ENCODE assay signal across 1 cellular context in the genomic region with DNA sequence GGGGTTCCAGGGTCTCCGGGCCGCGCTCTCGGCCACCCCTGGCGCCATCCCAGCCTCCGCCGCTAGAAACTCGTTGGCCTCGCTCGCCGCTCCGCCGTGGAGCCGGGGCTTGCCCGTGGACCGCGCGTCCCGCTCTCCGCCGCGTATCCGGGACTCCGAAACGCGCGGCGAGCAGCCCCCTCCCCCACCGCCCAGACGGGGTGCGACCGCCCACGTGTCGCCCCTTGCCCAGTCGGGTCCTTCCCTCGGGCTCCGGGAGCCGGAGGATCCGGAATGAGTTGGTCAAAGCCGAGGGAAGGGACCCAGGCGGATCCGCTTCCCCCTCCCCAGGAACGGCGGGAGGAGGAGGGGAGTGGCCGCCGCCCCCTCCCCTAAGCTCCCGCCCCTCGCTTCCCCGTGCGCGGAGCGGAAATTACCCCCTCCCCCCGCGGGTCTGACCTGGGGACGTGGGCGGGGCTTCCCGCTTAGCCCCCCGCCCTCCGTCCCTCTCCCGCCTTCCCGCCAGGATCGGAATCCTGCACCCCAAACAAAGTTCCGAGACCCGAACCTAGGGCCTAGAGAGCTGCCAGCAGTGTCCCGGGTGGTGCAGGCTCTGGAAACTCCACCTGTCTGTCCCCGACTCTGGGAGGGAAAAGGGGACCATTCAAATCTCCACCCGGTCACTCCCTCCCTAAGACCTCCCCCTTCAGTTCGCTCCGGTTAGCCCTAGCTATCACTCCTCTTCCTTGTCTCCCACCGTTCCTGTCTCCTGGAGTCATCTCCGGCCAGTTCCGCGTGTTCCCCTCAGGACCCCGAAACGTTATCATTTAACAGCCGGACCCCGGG.
TF ChIP-seq lines count a peak whose summit lies in the region.

No MANE protein-coding gene starts in this region.

TF ChIP-seq in HepG2, 621 proteins besides CTCF, POLR2A, EP300 and RAD21 (continued from another document and continues in another):
- TF ChIP-seq, protein P1, sequence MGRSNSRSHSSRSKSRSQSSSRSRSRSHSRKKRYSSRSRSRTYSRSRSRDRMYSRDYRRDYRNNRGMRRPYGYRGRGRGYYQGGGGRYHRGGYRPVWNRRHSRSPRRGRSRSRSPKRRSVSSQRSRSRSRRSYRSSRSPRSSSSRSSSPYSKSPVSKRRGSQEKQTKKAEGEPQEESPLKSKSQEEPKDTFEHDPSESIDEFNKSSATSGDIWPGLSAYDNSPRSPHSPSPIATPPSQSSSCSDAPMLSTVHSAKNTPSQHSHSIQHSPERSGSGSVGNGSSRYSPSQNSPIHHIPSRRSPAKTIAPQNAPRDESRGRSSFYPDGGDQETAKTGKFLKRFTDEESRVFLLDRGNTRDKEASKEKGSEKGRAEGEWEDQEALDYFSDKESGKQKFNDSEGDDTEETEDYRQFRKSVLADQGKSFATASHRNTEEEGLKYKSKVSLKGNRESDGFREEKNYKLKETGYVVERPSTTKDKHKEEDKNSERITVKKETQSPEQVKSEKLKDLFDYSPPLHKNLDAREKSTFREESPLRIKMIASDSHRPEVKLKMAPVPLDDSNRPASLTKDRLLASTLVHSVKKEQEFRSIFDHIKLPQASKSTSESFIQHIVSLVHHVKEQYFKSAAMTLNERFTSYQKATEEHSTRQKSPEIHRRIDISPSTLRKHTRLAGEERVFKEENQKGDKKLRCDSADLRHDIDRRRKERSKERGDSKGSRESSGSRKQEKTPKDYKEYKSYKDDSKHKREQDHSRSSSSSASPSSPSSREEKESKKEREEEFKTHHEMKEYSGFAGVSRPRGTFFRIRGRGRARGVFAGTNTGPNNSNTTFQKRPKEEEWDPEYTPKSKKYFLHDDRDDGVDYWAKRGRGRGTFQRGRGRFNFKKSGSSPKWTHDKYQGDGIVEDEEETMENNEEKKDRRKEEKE (IDR thresholded peaks at IDR 0.05): no peak
- TF ChIP-seq NFYB (CRISPR knock-in tag; IDR thresholded peaks at IDR 0.05) (peak; percentile 41; the same call in 1 of the 2 replicates), ZFP41 (CRISPR knock-in tag; IDR thresholded peaks at IDR 0.05; ENCODE audit: borderline replicate concordance) (peak; percentile 29; the same call in 1 of the 2 replicates), ZBTB3 (CRISPR knock-in tag; IDR thresholded peaks at IDR 0.05; ENCODE audit: borderline replicate concordance, low read depth) (0 out of 2 replicates have a peak, but pooled peaks have one; percentile 70), ZNF678 (CRISPR knock-in tag; IDR thresholded peaks at IDR 0.05) (no peak), ATAD3A (CRISPR knock-in tag; IDR thresholded peaks at IDR 0.05) (no peak), ZNF343 (CRISPR knock-in tag; IDR thresholded peaks at IDR 0.05) (peak; percentile 86), ZNF180 (CRISPR knock-in tag; IDR thresholded peaks at IDR 0.05; ENCODE audit: borderline replicate concordance, low read depth) (no peak), KDM6A (CRISPR knock-in tag; IDR thresholded peaks at IDR 0.05; ENCODE audit: low read depth) (0 out of 2 replicates have a peak, but pooled peaks have one; percentile 4), TGIF2 (CRISPR knock-in tag; IDR thresholded peaks at IDR 0.05) (no peak), PHF21A (CRISPR knock-in tag; IDR thresholded peaks at IDR 0.05) (peak; percentile 90), ZNF614 (CRISPR knock-in tag; IDR thresholded peaks at IDR 0.05; ENCODE audit: borderline replicate concordance) (peak; percentile 49; the same call in 1 of the 2 replicates), SP140L (CRISPR knock-in tag; IDR thresholded peaks at IDR 0.05; ENCODE audit: borderline replicate concordance) (no peak; the same call in 1 of the 2 replicates), HDAC1 (CRISPR knock-in tag; IDR thresholded peaks at IDR 0.05) (peak; percentile 95), RXRA (CRISPR knock-in tag; IDR thresholded peaks at IDR 0.05) (peak; percentile 82), KDM5B (CRISPR knock-in tag; IDR thresholded peaks at IDR 0.05; ENCODE audit: borderline replicate concordance) (peak; percentile 52; the same call in 1 of the 2 replicates), STAG1 (CRISPR knock-in tag; IDR thresholded peaks at IDR 0.05) (peak; percentile 20), NCOA1 (CRISPR knock-in tag; IDR thresholded peaks at IDR 0.05) (peak; percentile 96), ZNF83 (CRISPR knock-in tag; IDR thresholded peaks at IDR 0.05; ENCODE audit: borderline replicate concordance) (0 out of 2 replicates have a peak, but pooled peaks have one; percentile 61), ZNF788 (CRISPR knock-in tag; IDR thresholded peaks at IDR 0.05; ENCODE audit: borderline replicate concordance) (peak; percentile 72), SMARCE1 (IDR thresholded peaks at IDR 0.05; ENCODE audit: borderline replicate concordance) (no peak), ZNF350 (CRISPR knock-in tag; IDR thresholded peaks at IDR 0.05; ENCODE audit: borderline replicate concordance, low read depth) (peak; percentile 76), ZNF713 (CRISPR knock-in tag; IDR thresholded peaks at IDR 0.05) (peak; percentile 32; the same call in 1 of the 2 replicates), ZNF629 (CRISPR knock-in tag; conservative IDR thresholded peaks at IDR 0.05) (0 out of 2 replicates have a peak, but pooled peaks have one; percentile 3), ATM (IDR thresholded peaks at IDR 0.05; ENCODE audit: borderline replicate concordance) (no peak), YY1 (IDR thresholded peaks at IDR 0.05; ENCODE audit: insufficient read depth, insufficient replicate concordance, low read depth, low read length) (peak; percentile 47)
- TF ChIP-seq, protein P2, sequence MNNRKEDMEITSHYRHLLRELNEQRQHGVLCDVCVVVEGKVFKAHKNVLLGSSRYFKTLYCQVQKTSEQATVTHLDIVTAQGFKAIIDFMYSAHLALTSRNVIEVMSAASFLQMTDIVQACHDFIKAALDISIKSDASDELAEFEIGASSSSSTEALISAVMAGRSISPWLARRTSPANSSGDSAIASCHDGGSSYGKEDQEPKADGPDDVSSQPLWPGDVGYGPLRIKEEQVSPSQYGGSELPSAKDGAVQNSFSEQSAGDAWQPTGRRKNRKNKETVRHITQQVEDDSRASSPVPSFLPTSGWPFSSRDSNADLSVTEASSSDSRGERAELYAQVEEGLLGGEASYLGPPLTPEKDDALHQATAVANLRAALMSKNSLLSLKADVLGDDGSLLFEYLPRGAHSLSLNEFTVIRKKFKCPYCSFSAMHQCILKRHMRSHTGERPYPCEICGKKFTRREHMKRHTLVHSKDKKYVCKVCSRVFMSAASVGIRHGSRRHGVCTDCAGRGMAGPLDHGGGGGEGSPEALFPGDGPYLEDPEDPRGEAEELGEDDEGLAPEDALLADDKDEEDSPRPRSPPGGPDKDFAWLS (CRISPR knock-in tag; IDR thresholded peaks at IDR 0.05; ENCODE audit: borderline replicate concordance): peak; percentile 88; the same call in 1 of the 2 replicates
- TF ChIP-seq, protein P3, sequence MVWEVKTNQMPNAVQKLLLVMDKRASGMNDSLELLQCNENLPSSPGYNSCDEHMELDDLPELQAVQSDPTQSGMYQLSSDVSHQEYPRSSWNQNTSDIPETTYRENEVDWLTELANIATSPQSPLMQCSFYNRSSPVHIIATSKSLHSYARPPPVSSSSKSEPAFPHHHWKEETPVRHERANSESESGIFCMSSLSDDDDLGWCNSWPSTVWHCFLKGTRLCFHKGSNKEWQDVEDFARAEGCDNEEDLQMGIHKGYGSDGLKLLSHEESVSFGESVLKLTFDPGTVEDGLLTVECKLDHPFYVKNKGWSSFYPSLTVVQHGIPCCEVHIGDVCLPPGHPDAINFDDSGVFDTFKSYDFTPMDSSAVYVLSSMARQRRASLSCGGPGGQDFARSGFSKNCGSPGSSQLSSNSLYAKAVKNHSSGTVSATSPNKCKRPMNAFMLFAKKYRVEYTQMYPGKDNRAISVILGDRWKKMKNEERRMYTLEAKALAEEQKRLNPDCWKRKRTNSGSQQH (CRISPR knock-in tag; IDR thresholded peaks at IDR 0.05; ENCODE audit: low read depth): 0 out of 2 replicates have a peak, but pooled peaks have one; percentile 56
- TF ChIP-seq, protein P4, sequence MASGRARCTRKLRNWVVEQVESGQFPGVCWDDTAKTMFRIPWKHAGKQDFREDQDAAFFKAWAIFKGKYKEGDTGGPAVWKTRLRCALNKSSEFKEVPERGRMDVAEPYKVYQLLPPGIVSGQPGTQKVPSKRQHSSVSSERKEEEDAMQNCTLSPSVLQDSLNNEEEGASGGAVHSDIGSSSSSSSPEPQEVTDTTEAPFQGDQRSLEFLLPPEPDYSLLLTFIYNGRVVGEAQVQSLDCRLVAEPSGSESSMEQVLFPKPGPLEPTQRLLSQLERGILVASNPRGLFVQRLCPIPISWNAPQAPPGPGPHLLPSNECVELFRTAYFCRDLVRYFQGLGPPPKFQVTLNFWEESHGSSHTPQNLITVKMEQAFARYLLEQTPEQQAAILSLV (CRISPR knock-in tag; IDR thresholded peaks at IDR 0.05; ENCODE audit: borderline replicate concordance): peak; percentile 73
- TF ChIP-seq, protein P5, sequence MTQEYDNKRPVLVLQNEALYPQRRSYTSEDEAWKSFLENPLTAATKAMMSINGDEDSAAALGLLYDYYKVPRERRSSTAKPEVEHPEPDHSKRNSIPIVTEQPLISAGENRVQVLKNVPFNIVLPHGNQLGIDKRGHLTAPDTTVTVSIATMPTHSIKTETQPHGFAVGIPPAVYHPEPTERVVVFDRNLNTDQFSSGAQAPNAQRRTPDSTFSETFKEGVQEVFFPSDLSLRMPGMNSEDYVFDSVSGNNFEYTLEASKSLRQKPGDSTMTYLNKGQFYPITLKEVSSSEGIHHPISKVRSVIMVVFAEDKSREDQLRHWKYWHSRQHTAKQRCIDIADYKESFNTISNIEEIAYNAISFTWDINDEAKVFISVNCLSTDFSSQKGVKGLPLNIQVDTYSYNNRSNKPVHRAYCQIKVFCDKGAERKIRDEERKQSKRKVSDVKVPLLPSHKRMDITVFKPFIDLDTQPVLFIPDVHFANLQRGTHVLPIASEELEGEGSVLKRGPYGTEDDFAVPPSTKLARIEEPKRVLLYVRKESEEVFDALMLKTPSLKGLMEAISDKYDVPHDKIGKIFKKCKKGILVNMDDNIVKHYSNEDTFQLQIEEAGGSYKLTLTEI (CRISPR knock-in tag; conservative IDR thresholded peaks at IDR 0.05): no peak
- TF ChIP-seq, protein P6, sequence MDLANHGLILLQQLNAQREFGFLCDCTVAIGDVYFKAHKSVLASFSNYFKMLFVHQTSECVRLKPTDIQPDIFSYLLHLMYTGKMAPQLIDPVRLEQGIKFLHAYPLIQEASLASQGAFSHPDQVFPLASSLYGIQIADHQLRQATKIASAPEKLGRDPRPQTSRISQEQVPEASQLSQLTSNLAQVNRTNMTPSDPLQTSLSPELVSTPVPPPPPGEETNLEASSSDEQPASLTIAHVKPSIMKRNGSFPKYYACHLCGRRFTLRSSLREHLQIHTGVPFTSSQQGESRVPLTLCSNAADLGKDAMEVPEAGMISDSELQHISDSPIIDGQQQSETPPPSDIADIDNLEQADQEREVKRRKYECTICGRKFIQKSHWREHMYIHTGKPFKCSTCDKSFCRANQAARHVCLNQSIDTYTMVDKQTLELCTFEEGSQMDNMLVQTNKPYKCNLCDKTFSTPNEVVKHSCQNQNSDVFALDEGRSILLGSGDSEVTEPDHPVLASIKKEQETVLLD (CRISPR knock-in tag; IDR thresholded peaks at IDR 0.05; ENCODE audit: low read depth): peak; percentile 94
- TF ChIP-seq, protein P7, sequence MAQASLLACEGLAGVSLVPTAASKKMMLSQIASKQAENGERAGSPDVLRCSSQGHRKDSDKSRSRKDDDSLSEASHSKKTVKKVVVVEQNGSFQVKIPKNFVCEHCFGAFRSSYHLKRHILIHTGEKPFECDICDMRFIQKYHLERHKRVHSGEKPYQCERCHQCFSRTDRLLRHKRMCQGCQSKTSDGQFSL (CRISPR knock-in tag; IDR thresholded peaks at IDR 0.05): no peak
- TF ChIP-seq, protein P8, sequence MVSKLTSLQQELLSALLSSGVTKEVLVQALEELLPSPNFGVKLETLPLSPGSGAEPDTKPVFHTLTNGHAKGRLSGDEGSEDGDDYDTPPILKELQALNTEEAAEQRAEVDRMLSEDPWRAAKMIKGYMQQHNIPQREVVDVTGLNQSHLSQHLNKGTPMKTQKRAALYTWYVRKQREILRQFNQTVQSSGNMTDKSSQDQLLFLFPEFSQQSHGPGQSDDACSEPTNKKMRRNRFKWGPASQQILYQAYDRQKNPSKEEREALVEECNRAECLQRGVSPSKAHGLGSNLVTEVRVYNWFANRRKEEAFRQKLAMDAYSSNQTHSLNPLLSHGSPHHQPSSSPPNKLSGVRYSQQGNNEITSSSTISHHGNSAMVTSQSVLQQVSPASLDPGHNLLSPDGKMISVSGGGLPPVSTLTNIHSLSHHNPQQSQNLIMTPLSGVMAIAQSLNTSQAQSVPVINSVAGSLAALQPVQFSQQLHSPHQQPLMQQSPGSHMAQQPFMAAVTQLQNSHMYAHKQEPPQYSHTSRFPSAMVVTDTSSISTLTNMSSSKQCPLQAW (CRISPR knock-in tag; IDR thresholded peaks at IDR 0.05): peak; percentile 82; the same call in 1 of the 2 replicates
- TF ChIP-seq, protein P9, sequence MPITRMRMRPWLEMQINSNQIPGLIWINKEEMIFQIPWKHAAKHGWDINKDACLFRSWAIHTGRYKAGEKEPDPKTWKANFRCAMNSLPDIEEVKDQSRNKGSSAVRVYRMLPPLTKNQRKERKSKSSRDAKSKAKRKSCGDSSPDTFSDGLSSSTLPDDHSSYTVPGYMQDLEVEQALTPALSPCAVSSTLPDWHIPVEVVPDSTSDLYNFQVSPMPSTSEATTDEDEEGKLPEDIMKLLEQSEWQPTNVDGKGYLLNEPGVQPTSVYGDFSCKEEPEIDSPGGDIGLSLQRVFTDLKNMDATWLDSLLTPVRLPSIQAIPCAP (CRISPR knock-in tag; IDR thresholded peaks at IDR 0.05; ENCODE audit: low read depth): no peak
